In the genomic region with DNA sequence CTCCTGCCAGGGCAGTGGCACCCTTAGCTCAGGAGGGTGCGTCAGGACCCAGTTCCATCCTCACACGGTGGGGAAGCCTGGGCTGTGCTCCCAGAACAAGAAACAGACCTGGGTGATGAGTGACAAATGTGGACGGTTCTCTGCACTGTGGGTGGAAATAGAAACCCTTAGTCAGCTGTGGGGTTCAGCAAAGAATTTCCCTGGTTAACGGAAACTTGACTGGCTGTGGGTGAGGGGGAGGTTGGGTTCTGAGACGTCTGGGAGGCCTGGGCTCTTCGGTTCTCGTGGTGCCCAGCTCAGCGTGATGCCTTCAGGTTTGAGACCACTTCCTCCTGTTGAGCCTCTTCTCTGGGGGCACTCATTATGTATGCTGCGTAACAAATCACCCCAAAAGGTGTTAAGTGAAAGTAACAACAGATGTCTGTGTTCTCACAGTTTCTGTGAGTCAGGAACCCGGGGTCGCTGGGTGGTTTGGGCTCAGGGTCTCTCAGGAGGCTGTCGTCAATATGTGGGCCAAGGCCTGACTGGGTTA, we compare ENCODE assay signal across 1 cellular context.
TF ChIP-seq lines count a peak whose summit lies in the region.

No MANE protein-coding gene starts in this region.

TF ChIP-seq in GM12878, 131 proteins besides CTCF, POLR2A, EP300 and RAD21 (continued from another document and continues in another):
- TF ChIP-seq, protein P1, sequence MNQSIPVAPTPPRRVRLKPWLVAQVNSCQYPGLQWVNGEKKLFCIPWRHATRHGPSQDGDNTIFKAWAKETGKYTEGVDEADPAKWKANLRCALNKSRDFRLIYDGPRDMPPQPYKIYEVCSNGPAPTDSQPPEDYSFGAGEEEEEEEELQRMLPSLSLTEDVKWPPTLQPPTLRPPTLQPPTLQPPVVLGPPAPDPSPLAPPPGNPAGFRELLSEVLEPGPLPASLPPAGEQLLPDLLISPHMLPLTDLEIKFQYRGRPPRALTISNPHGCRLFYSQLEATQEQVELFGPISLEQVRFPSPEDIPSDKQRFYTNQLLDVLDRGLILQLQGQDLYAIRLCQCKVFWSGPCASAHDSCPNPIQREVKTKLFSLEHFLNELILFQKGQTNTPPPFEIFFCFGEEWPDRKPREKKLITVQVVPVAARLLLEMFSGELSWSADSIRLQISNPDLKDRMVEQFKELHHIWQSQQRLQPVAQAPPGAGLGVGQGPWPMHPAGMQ (IDR thresholded peaks at IDR 0.05; ENCODE audit: borderline replicate concordance), result peak; percentile 29; the same call in 1 of the 2 replicates
- no peak; the same call in 1 of the 2 replicates for TF ChIP-seq TARDBP (IDR thresholded peaks at IDR 0.05; ENCODE audit: borderline replicate concordance)
- peak; percentile 90 for TF ChIP-seq POU2F2 (IDR thresholded peaks at IDR 0.05; ENCODE audit: borderline replicate concordance, low read depth, low read length)
- TF ChIP-seq, protein P2, sequence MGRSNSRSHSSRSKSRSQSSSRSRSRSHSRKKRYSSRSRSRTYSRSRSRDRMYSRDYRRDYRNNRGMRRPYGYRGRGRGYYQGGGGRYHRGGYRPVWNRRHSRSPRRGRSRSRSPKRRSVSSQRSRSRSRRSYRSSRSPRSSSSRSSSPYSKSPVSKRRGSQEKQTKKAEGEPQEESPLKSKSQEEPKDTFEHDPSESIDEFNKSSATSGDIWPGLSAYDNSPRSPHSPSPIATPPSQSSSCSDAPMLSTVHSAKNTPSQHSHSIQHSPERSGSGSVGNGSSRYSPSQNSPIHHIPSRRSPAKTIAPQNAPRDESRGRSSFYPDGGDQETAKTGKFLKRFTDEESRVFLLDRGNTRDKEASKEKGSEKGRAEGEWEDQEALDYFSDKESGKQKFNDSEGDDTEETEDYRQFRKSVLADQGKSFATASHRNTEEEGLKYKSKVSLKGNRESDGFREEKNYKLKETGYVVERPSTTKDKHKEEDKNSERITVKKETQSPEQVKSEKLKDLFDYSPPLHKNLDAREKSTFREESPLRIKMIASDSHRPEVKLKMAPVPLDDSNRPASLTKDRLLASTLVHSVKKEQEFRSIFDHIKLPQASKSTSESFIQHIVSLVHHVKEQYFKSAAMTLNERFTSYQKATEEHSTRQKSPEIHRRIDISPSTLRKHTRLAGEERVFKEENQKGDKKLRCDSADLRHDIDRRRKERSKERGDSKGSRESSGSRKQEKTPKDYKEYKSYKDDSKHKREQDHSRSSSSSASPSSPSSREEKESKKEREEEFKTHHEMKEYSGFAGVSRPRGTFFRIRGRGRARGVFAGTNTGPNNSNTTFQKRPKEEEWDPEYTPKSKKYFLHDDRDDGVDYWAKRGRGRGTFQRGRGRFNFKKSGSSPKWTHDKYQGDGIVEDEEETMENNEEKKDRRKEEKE (IDR thresholded peaks at IDR 0.05), result no peak
- TF ChIP-seq, protein P3, sequence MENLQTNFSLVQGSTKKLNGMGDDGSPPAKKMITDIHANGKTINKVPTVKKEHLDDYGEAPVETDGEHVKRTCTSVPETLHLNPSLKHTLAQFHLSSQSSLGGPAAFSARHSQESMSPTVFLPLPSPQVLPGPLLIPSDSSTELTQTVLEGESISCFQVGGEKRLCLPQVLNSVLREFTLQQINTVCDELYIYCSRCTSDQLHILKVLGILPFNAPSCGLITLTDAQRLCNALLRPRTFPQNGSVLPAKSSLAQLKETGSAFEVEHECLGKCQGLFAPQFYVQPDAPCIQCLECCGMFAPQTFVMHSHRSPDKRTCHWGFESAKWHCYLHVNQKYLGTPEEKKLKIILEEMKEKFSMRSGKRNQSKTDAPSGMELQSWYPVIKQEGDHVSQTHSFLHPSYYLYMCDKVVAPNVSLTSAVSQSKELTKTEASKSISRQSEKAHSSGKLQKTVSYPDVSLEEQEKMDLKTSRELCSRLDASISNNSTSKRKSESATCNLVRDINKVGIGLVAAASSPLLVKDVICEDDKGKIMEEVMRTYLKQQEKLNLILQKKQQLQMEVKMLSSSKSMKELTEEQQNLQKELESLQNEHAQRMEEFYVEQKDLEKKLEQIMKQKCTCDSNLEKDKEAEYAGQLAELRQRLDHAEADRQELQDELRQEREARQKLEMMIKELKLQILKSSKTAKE (IDR thresholded peaks at IDR 0.05; ENCODE audit: low read depth, poor library complexity, severe bottlenecking), result peak; percentile 99
- peak; percentile 93 for TF ChIP-seq MEF2B (IDR thresholded peaks at IDR 0.05; ENCODE audit: partially characterized antibody, poor library complexity, severe bottlenecking)
- peak; percentile 10; the same call in 1 of the 2 replicates for TF ChIP-seq NR2C1 (IDR thresholded peaks at IDR 0.05)
- peak; percentile 88 for TF ChIP-seq IRF4 (IDR thresholded peaks at IDR 0.05; ENCODE audit: low read depth, low read length)
- peak; percentile 80 to 86 for TF ChIP-seq BHLHE40 (IDR thresholded peaks at IDR 0.05; ENCODE audit: borderline replicate concordance in 1 of 2, low read depth in 2 of 2, low read length in 1 of 2)
- no peak; the same call in 1 of the 2 replicates for TF ChIP-seq CHD4 (IDR thresholded peaks at IDR 0.05)
- peak; percentile 88; the same call in 1 of the 2 replicates for TF ChIP-seq TCF3 (IDR thresholded peaks at IDR 0.05; ENCODE audit: borderline replicate concordance, insufficient read depth, low read depth, low read length)
- TF ChIP-seq CBFB (IDR thresholded peaks at IDR 0.05; ENCODE audit: low read depth), result no peak
- no peak; the same call in 1 of the 2 replicates for TF ChIP-seq SMARCA5 (IDR thresholded peaks at IDR 0.05)
- no peak for TF ChIP-seq YBX1 (IDR thresholded peaks at IDR 0.05)
- 0 out of 2 replicates have a peak, but pooled peaks have one; percentile 80 for TF ChIP-seq CBX5 (IDR thresholded peaks at IDR 0.05; ENCODE audit: low read depth)
- TF ChIP-seq MXI1 (IDR thresholded peaks at IDR 0.05; ENCODE audit: low read depth, low read length), result no peak; the same call in 1 of the 2 replicates
- TF ChIP-seq, protein P4, sequence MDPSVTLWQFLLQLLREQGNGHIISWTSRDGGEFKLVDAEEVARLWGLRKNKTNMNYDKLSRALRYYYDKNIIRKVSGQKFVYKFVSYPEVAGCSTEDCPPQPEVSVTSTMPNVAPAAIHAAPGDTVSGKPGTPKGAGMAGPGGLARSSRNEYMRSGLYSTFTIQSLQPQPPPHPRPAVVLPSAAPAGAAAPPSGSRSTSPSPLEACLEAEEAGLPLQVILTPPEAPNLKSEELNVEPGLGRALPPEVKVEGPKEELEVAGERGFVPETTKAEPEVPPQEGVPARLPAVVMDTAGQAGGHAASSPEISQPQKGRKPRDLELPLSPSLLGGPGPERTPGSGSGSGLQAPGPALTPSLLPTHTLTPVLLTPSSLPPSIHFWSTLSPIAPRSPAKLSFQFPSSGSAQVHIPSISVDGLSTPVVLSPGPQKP (IDR thresholded peaks at IDR 0.05; ENCODE audit: low read depth, low read length), result 0 out of 2 replicates have a peak, but pooled peaks have one; percentile 14
- no peak for TF ChIP-seq CEBPB (IDR thresholded peaks at IDR 0.05; ENCODE audit: borderline replicate concordance in 1 of 2, low read depth in 2 of 2, low read length in 2 of 2)
- TF ChIP-seq CHD1 (IDR thresholded peaks at IDR 0.05; ENCODE audit: low read depth, low read length), result no peak
- no peak; the same call in 1 of the 2 replicates for TF ChIP-seq SMAD5 (IDR thresholded peaks at IDR 0.05; ENCODE audit: low read depth)
- no peak for TF ChIP-seq SREBF1 (IDR thresholded peaks at IDR 0.05; ENCODE audit: low read length)
- no peak for TF ChIP-seq E4F1 (IDR thresholded peaks at IDR 0.05; ENCODE audit: borderline replicate concordance, partially characterized antibody)
- TF ChIP-seq ZNF274 (IDR thresholded peaks at IDR 0.05; ENCODE audit: insufficient read depth, insufficient read length), result no peak
- no peak for TF ChIP-seq EZH2 (IDR thresholded peaks at IDR 0.05; ENCODE audit: borderline replicate concordance, control insufficient read depth, low read depth, low read length)
- TF ChIP-seq JUNB (IDR thresholded peaks at IDR 0.05), result peak; percentile 38; the same call in 1 of the 2 replicates
- no peak for TF ChIP-seq FOS (IDR thresholded peaks at IDR 0.05; ENCODE audit: borderline replicate concordance, extremely low read depth, insufficient read length)
- TF ChIP-seq, protein P5, sequence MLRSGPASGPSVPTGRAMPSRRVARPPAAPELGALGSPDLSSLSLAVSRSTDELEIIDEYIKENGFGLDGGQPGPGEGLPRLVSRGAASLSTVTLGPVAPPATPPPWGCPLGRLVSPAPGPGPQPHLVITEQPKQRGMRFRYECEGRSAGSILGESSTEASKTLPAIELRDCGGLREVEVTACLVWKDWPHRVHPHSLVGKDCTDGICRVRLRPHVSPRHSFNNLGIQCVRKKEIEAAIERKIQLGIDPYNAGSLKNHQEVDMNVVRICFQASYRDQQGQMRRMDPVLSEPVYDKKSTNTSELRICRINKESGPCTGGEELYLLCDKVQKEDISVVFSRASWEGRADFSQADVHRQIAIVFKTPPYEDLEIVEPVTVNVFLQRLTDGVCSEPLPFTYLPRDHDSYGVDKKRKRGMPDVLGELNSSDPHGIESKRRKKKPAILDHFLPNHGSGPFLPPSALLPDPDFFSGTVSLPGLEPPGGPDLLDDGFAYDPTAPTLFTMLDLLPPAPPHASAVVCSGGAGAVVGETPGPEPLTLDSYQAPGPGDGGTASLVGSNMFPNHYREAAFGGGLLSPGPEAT (IDR thresholded peaks at IDR 0.05; ENCODE audit: low read depth), result peak; percentile 94
- TF ChIP-seq ATF2 (IDR thresholded peaks at IDR 0.05; ENCODE audit: low read length), result peak; percentile 67; the same call in 1 of the 2 replicates
- TF ChIP-seq CHD2 (IDR thresholded peaks at IDR 0.05; ENCODE audit: borderline replicate concordance, low read depth, low read length), result peak; percentile 92
- no peak for TF ChIP-seq SUPT20H (IDR thresholded peaks at IDR 0.05; ENCODE audit: borderline replicate concordance, control insufficient read depth, low read depth, low read length)
- peak; percentile 90 for TF ChIP-seq ATF7 (IDR thresholded peaks at IDR 0.05; ENCODE audit: low read depth)
- TF ChIP-seq ZNF24 (IDR thresholded peaks at IDR 0.05), result 0 out of 2 replicates have a peak, but pooled peaks have one; percentile 9
- peak in 1 of 2 experiments; percentile 97; a peak in 2 of 4 replicates for TF ChIP-seq ETV6 (conservative IDR thresholded peaks at IDR 0.05 in 1 of 2, IDR thresholded peaks at IDR 0.05 in 1 of 2; ENCODE audit: borderline replicate concordance in 1 of 2, low read depth in 1 of 2)
- peak; percentile 86 for TF ChIP-seq TCF12 (IDR thresholded peaks at IDR 0.05; ENCODE audit: low read depth, low read length)
- peak; percentile 86 for TF ChIP-seq SPI1 (IDR thresholded peaks at IDR 0.05; ENCODE audit: borderline replicate concordance, insufficient read depth, low read depth, low read length)
- TF ChIP-seq, protein P6, sequence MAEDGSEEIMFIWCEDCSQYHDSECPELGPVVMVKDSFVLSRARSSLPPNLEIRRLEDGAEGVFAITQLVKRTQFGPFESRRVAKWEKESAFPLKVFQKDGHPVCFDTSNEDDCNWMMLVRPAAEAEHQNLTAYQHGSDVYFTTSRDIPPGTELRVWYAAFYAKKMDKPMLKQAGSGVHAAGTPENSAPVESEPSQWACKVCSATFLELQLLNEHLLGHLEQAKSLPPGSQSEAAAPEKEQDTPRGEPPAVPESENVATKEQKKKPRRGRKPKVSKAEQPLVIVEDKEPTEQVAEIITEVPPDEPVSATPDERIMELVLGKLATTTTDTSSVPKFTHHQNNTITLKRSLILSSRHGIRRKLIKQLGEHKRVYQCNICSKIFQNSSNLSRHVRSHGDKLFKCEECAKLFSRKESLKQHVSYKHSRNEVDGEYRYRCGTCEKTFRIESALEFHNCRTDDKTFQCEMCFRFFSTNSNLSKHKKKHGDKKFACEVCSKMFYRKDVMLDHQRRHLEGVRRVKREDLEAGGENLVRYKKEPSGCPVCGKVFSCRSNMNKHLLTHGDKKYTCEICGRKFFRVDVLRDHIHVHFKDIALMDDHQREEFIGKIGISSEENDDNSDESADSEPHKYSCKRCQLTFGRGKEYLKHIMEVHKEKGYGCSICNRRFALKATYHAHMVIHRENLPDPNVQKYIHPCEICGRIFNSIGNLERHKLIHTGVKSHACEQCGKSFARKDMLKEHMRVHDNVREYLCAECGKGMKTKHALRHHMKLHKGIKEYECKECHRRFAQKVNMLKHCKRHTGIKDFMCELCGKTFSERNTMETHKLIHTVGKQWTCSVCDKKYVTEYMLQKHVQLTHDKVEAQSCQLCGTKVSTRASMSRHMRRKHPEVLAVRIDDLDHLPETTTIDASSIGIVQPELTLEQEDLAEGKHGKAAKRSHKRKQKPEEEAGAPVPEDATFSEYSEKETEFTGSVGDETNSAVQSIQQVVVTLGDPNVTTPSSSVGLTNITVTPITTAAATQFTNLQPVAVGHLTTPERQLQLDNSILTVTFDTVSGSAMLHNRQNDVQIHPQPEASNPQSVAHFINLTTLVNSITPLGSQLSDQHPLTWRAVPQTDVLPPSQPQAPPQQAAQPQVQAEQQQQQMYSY (CRISPR knock-in tag; IDR thresholded peaks at IDR 0.05), result no peak
- no peak for TF ChIP-seq NFXL1 (IDR thresholded peaks at IDR 0.05; ENCODE audit: borderline replicate concordance)
- TF ChIP-seq MTA2 (IDR thresholded peaks at IDR 0.05; ENCODE audit: low read depth), result peak; percentile 97
- no peak for TF ChIP-seq RBBP5 (conservative IDR thresholded peaks at IDR 0.05)
- TF ChIP-seq ZZZ3 (IDR thresholded peaks at IDR 0.05; ENCODE audit: control insufficient read depth, insufficient read length, low read depth), result no peak
- TF ChIP-seq NBN (IDR thresholded peaks at IDR 0.05), result peak; percentile 96; the same call in 1 of the 2 replicates
